31 cellular contexts compared by ENCODE assay signal in the genomic region with DNA sequence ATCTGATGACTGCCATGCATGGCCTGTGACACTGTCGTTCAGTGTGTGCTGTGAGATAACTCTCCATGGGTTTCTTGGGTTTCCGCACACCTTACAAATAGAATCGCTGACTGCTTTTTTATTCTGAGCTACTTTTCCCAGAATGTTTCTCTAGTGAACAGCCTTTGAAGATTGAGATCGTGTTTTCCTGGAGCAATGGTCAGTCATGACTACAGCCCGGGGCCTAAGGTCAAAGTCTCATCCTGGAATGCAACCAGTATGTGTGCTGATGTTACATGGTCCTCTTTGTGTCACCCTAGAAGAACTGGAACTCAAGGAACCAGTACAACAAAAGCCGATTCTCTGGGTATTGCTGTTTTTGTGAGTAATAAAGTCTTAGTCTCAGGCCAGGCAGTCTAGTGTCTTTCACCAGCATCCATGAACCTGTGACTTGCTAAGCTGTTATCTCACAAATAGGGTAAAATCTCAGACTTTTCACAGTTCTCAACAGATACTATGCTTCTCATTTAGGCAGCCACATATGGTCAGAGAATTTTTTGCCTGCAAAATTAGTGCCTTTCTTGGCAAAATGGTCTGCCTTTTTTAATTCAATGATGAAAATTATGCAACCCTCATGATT.
"Had no signal": no experiment of that assay in that cellular context is flagged by ENCODE, and none has a peak within 500 bp of the region (broad histone marks: within the 10 kb centered on the region; RNA-seq: fewer than 3 reads in every experiment).

No MANE protein-coding gene starts in this region.

- H3K36me3 Mint-ChIP-seq: activated naive CD8-positive, alpha-beta T cell had no signal

- H3K27ac ChIP-seq: brain microvascular endothelial cell, esophagus muscularis mucosa, foreskin keratinocyte, gastrocnemius medialis, heart left ventricle had no signal

- ATAC-seq: activated T-cell treated with anti-CD3 and anti-CD28 coated beads, Interleukin-2, amount 50 U/mL, for 72 hours; effector memory CD8-positive, alpha-beta T cell; foreskin keratinocyte; gastrocnemius medialis; heart left ventricle had no signal

- H3K27ac Mint-ChIP-seq: activated CD4-positive, alpha-beta memory T cell treated with anti-CD3 and anti-CD28 coated beads, Interleukin-2, amount 10 ng/mL, durations not matched to agents 7 days and 5 days; activated CD4-positive, alpha-beta T cell treated with anti-CD3 and anti-CD28 coated beads, Interleukin-2, amount 10 ng/mL, durations not matched to agents 7 days and 5 days; activated naive CD8-positive, alpha-beta T cell; activated T-cell treated with anti-CD3 and anti-CD28 coated beads, Interleukin-2, amount 50 U/mL, for 24 hours; activated T-cell treated with anti-CD3 and anti-CD28 coated beads, Interleukin-2, amount 50 U/mL, for 72 hours; effector memory CD8-positive, alpha-beta T cell had no signal

- DNase-seq: activated CD4-positive, alpha-beta memory T cell treated with anti-CD3 and anti-CD28 coated beads, Interleukin-2, amount 10 ng/mL, durations not matched to agents 7 days and 5 days; activated CD4-positive, alpha-beta T cell treated with anti-CD3 and anti-CD28 coated beads for 1 hour; activated CD4-positive, alpha-beta T cell treated with anti-CD3 and anti-CD28 coated beads for 4 hours; activated CD4-positive, alpha-beta T cell treated with anti-CD3 and anti-CD28 coated beads, Interleukin-2, amount 10 ng/mL, durations not matched to agents 7 days and 5 days; activated CD4-positive, alpha-beta T cell treated with anti-CD3 and anti-CD28 coated beads, Interleukin-2, amount 50 U/mL, for 4 hours; activated CD4-positive, CD25-positive, alpha-beta regulatory T cell; activated CD8-positive, alpha-beta memory T cell treated with anti-CD3 and anti-CD28 coated beads, Interleukin-2, amount 50 U/mL, for 48 hours; activated gamma-delta T cell; activated naive CD4-positive, alpha-beta T cell; activated naive CD4-positive, alpha-beta T cell treated with anti-CD3 and anti-CD28 coated beads, Interleukin-2, amount 50 U/mL, for 16 hours; activated T-cell treated with anti-CD3 and anti-CD28 coated beads for 4 hours; activated T-cell treated with anti-CD3 and anti-CD28 coated beads, Interleukin-2, amount 50 U/mL, for 24 hours; activated T-cell treated with anti-CD3 and anti-CD28 coated beads, Interleukin-2, amount 50 U/mL, for 72 hours; amniotic stem cell; anterior cingulate cortex; brain microvascular endothelial cell; caudate nucleus; cortex of kidney; dermis blood vessel endothelial cell; effector CD4-positive, alpha-beta T cell; effector memory CD8-positive, alpha-beta T cell; erythroblast; foreskin keratinocyte; gastrocnemius medialis; glutamatergic neuron; heart left ventricle; T-helper 2 cell had no signal

- FAIRE-seq: astrocyte, colon had no signal

- H3K9me3 Mint-ChIP-seq: activated CD4-positive, alpha-beta memory T cell treated with anti-CD3 and anti-CD28 coated beads, Interleukin-2, amount 10 ng/mL, durations not matched to agents 7 days and 5 days; activated CD4-positive, alpha-beta T cell treated with anti-CD3 and anti-CD28 coated beads, Interleukin-2, amount 10 ng/mL, durations not matched to agents 7 days and 5 days; activated T-cell treated with anti-CD3 and anti-CD28 coated beads, Interleukin-2, amount 50 U/mL, for 24 hours; activated T-cell treated with anti-CD3 and anti-CD28 coated beads, Interleukin-2, amount 50 U/mL, for 72 hours had no signal

- H3K27me3 Mint-ChIP-seq: activated CD4-positive, alpha-beta memory T cell treated with anti-CD3 and anti-CD28 coated beads, Interleukin-2, amount 10 ng/mL, durations not matched to agents 7 days and 5 days; activated CD4-positive, alpha-beta T cell treated with anti-CD3 and anti-CD28 coated beads, Interleukin-2, amount 10 ng/mL, durations not matched to agents 7 days and 5 days; activated naive CD8-positive, alpha-beta T cell; activated T-cell treated with anti-CD3 and anti-CD28 coated beads, Interleukin-2, amount 50 U/mL, for 24 hours; effector memory CD8-positive, alpha-beta T cell had no signal

- H3K4me3 ChIP-seq: esophagus muscularis mucosa, gastrocnemius medialis, heart left ventricle had no signal

- H3K4me3 Mint-ChIP-seq: activated CD4-positive, alpha-beta memory T cell treated with anti-CD3 and anti-CD28 coated beads, Interleukin-2, amount 10 ng/mL, durations not matched to agents 7 days and 5 days; activated CD4-positive, alpha-beta T cell treated with anti-CD3 and anti-CD28 coated beads, Interleukin-2, amount 10 ng/mL, durations not matched to agents 7 days and 5 days; activated naive CD8-positive, alpha-beta T cell; activated T-cell treated with anti-CD3 and anti-CD28 coated beads, Interleukin-2, amount 50 U/mL, for 24 hours; activated T-cell treated with anti-CD3 and anti-CD28 coated beads, Interleukin-2, amount 50 U/mL, for 72 hours; effector memory CD8-positive, alpha-beta T cell had no signal

- H3K4me1 ChIP-seq: foreskin keratinocyte, gastrocnemius medialis, heart left ventricle had no signal

- H3K27me3 ChIP-seq: brain microvascular endothelial cell, esophagus muscularis mucosa, foreskin keratinocyte, gastrocnemius medialis, heart left ventricle had no signal

- H3K36me3 ChIP-seq: brain microvascular endothelial cell, esophagus muscularis mucosa, gastrocnemius medialis, heart left ventricle had no signal

- H3K9me3 ChIP-seq: esophagus muscularis mucosa, gastrocnemius medialis, heart left ventricle had no signal

- H3K4me1 Mint-ChIP-seq: activated CD4-positive, alpha-beta memory T cell treated with anti-CD3 and anti-CD28 coated beads, Interleukin-2, amount 10 ng/mL, durations not matched to agents 7 days and 5 days; activated CD4-positive, alpha-beta T cell treated with anti-CD3 and anti-CD28 coated beads, Interleukin-2, amount 10 ng/mL, durations not matched to agents 7 days and 5 days had no signal
